Comparison of ENCODE assay signal across 1 cellular context in the genomic region with DNA sequence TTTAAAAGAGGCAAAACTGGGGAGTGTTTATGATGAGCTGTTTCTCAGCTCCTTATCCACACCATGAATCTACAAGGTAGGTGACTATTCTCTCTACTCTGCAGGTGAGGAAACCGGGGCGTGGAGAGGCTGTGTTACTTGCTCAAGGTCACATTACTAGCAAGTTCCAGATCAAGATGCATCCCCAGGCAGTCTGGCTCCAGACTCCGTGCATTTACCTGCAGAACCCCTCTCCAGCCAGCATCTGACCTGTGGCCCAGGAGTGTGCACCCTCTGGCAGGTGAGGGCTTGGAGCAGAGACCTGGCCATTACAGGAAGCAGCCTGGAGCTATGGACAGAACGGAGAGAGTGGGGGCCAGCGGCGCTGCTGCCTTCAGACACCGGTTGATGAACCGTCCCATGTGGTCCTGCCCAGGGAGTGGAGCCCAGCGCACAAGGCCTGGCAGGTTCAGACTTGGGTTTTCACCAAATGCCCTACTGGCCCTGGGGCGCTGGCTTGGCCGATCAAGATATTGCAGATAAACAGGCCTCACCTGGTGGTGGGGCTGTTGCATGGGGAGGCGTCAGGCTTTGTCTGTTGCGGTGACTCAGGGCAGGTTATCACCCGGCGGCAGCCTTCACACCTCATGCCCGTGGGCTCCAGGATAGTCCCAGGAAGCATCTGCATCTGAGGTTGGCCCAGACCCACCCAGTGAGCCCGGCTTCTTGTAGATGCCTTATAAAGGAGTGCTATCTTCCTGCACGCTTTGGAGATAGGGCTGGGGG.
TF ChIP-seq lines count a peak whose summit lies in the region.

No MANE protein-coding gene starts in this region.

TF ChIP-seq in WTC11, 78 proteins besides CTCF, POLR2A, EP300 and RAD21 (continued from another document):
- TF ChIP-seq, protein P1, sequence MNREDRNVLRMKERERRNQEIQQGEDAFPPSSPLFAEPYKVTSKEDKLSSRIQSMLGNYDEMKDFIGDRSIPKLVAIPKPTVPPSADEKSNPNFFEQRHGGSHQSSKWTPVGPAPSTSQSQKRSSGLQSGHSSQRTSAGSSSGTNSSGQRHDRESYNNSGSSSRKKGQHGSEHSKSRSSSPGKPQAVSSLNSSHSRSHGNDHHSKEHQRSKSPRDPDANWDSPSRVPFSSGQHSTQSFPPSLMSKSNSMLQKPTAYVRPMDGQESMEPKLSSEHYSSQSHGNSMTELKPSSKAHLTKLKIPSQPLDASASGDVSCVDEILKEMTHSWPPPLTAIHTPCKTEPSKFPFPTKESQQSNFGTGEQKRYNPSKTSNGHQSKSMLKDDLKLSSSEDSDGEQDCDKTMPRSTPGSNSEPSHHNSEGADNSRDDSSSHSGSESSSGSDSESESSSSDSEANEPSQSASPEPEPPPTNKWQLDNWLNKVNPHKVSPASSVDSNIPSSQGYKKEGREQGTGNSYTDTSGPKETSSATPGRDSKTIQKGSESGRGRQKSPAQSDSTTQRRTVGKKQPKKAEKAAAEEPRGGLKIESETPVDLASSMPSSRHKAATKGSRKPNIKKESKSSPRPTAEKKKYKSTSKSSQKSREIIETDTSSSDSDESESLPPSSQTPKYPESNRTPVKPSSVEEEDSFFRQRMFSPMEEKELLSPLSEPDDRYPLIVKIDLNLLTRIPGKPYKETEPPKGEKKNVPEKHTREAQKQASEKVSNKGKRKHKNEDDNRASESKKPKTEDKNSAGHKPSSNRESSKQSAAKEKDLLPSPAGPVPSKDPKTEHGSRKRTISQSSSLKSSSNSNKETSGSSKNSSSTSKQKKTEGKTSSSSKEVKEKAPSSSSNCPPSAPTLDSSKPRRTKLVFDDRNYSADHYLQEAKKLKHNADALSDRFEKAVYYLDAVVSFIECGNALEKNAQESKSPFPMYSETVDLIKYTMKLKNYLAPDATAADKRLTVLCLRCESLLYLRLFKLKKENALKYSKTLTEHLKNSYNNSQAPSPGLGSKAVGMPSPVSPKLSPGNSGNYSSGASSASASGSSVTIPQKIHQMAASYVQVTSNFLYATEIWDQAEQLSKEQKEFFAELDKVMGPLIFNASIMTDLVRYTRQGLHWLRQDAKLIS (CRISPR knock-in tag; IDR thresholded peaks at IDR 0.05; ENCODE audit: borderline replicate concordance) = no peak
- TF ChIP-seq JUN (CRISPR knock-in tag; IDR thresholded peaks at IDR 0.05) (no peak), ZNF138 (CRISPR knock-in tag; conservative IDR thresholded peaks at IDR 0.05) (no peak)
- TF ChIP-seq, protein P2, sequence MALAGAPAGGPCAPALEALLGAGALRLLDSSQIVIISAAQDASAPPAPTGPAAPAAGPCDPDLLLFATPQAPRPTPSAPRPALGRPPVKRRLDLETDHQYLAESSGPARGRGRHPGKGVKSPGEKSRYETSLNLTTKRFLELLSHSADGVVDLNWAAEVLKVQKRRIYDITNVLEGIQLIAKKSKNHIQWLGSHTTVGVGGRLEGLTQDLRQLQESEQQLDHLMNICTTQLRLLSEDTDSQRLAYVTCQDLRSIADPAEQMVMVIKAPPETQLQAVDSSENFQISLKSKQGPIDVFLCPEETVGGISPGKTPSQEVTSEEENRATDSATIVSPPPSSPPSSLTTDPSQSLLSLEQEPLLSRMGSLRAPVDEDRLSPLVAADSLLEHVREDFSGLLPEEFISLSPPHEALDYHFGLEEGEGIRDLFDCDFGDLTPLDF (CRISPR knock-in tag; IDR thresholded peaks at IDR 0.05) = no peak
